Comparison of ENCODE assay signal across 8 cellular contexts in genomic region chr1:89632213-89633102, GRCh38. TPM values are rescaled to one million over a fixed set of nuclear protein-coding genes. Genes with fewer than 3 reads are reported as not detected.
A peak's percentile ranks its signal among the peaks of the same experiment; 100 is the strongest.
DNase-seq lines count a peak whose midpoint lies in the region; ATAC-seq, FAIRE-seq and TF ChIP-seq lines count a peak whose summit lies in the region.

No MANE protein-coding gene starts in this region.

- peaks cover 13 to 14% of the 10 kb centered on the region in 2 donors for H3K36me3 Mint-ChIP-seq in CD14-positive monocyte
- peaks cover 42% of the 10 kb centered on the region for H3K36me3 Mint-ChIP-seq in activated CD8-positive, alpha-beta T cell treated with anti-CD3 and anti-CD28 coated beads, Interleukin-2, amount 10 ng/mL, durations not matched to agents 7 days and 5 days (ENCODE audit: low read depth)
- peaks cover 2% of the 10 kb centered on the region for H3K36me3 Mint-ChIP-seq in memory B cell

- TF ChIP-seq CTCF in CD14-positive monocyte (IDR thresholded peaks at IDR 0.05): peak; percentile 74

- H3K4me3 Mint-ChIP-seq in CD14-positive monocyte (peak overlapping the region; percentile 91 to 95), memory B cell (peak overlapping the region; percentile 96)
- peak overlapping the region; percentile 89 for H3K4me3 Mint-ChIP-seq in activated CD8-positive, alpha-beta T cell treated with anti-CD3 and anti-CD28 coated beads, Interleukin-2, amount 10 ng/mL, durations not matched to agents 7 days and 5 days

- H3K9me3 Mint-ChIP-seq in CD14-positive monocyte (no peaks in the 10 kb centered on the region), memory B cell (no peaks in the 10 kb centered on the region)
- H3K9me3 Mint-ChIP-seq in activated CD8-positive, alpha-beta T cell treated with anti-CD3 and anti-CD28 coated beads, Interleukin-2, amount 10 ng/mL, durations not matched to agents 7 days and 5 days (ENCODE audit: insufficient read depth): no peaks in the 10 kb centered on the region

- intact Hi-C loops in CD14-positive monocyte (cut with micrococcal nuclease): loop anchor here (1.0 to 10.0 kb wide), 5 partner anchors 35 to 362 kb away; partner anchors contain the start of gene ZNF326 (in 2 of the 2)

- peak; percentile 76 for FAIRE-seq in GM19239 (lab: Jason Lieb, UNC)

- CTCF ChIA-PET in activated CD8-positive, alpha-beta T cell treated with anti-CD3 and anti-CD28 coated beads, Interleukin-2, amount 10 ng/mL, durations not matched to agents 7 days and 5 days (lab: Charles Lee): interaction anchor here (0.7 to 14.2 kb wide), 28 partner anchors 8 to 185 kb away, joined by 3 to 220 read pairs (median 4); no protein-coding TSS in a partner anchor

- ATAC-seq in HG03432 (IDR thresholded peaks at IDR 0.05; ENCODE audit: unreplicated experiment): peak; percentile 93
- ATAC-seq in activated CD8-positive, alpha-beta T cell treated with anti-CD3 and anti-CD28 coated beads, Interleukin-2, amount 10 ng/mL, durations not matched to agents 7 days and 5 days: peak; percentile 81
- peak; percentile 85 for ATAC-seq in memory B cell (ENCODE audit: low read depth)

- H3K27ac Mint-ChIP-seq in CD14-positive monocyte (peak overlapping the region; percentile 88 to 96 (median 93)), memory B cell (peak overlapping the region; percentile 99)
- H3K27ac Mint-ChIP-seq in activated CD8-positive, alpha-beta T cell treated with anti-CD3 and anti-CD28 coated beads, Interleukin-2, amount 10 ng/mL, durations not matched to agents 7 days and 5 days: peak overlapping the region; percentile 95

- POLR2A ChIA-PET in activated CD8-positive, alpha-beta T cell treated with anti-CD3 and anti-CD28 coated beads, Interleukin-2, amount 10 ng/mL, durations not matched to agents 7 days and 5 days (lab: Charles Lee): interaction anchor here (0.6 to 11.0 kb wide), 14 partner anchors 12 to 754 kb away, joined by 3 to 201 read pairs (median 6); partner anchors contain the start of gene LRRC8B

- DNase-seq in CD14-positive monocyte (ENCODE audit: low spot score): peak; percentile 83
- DNase-seq in GM19239 (ENCODE audit: insufficient read length, low spot score): peak; percentile 68
- peak; percentile 87 for DNase-seq in NCI-H526 treated with DMSO at 0.1 percent for 48 hours (lab: John Stamatoyannopoulos, UW)
- DNase-seq in activated CD8-positive, alpha-beta T cell treated with anti-CD3 and anti-CD28 coated beads, Interleukin-2, amount 10 ng/mL, durations not matched to agents 7 days and 5 days: peak; percentile 89
- peak; percentile 82 for DNase-seq in effector CD4-positive, alpha-beta T cell
- peak; percentile 91 to 96 for DNase-seq in memory B cell (ENCODE audit: low spot score in 2 of 2)
- peak; percentile 69 for DNase-seq in stimulated activated CD8-positive, alpha-beta memory T cell treated with anti-CD3 and anti-CD28 coated beads, Interleukin-12 subunit alpha, Interleukin-12 subunit beta, amount 100 ng/mL, for 24 hours (ENCODE audit: extremely low read depth)

- H3K4me1 Mint-ChIP-seq in CD14-positive monocyte (peaks cover 59% of the 10 kb centered on the region), memory B cell (peaks cover 27% of the 10 kb centered on the region)
- H3K4me1 Mint-ChIP-seq in activated CD8-positive, alpha-beta T cell treated with anti-CD3 and anti-CD28 coated beads, Interleukin-2, amount 10 ng/mL, durations not matched to agents 7 days and 5 days (ENCODE audit: low read depth): peaks cover 71% of the 10 kb centered on the region

- H3K27me3 Mint-ChIP-seq in CD14-positive monocyte (ENCODE audit: low read depth in 3 of 3) (no peaks in the 10 kb centered on the region), memory B cell (no peaks in the 10 kb centered on the region)
- no peaks in the 10 kb centered on the region for H3K27me3 Mint-ChIP-seq in activated CD8-positive, alpha-beta T cell treated with anti-CD3 and anti-CD28 coated beads, Interleukin-2, amount 10 ng/mL, durations not matched to agents 7 days and 5 days (ENCODE audit: low read depth)

RNA-seq across cellular contexts. Expression of gene LRRC8C, which starts 0.5 kb away (rescaled TPM):
- polyA plus RNA-seq in CD14-positive monocyte: 10 to 100 TPM; 13.0 to 18.6 TPM
- total RNA-seq in activated CD8-positive, alpha-beta T cell treated with anti-CD3 and anti-CD28 coated beads, Interleukin-2, amount 10 ng/mL, durations not matched to agents 7 days and 5 days: 10 to 100 TPM; 32.9 to 35.0 TPM

Comparison
In these comparisons a context has a peak if more than half of its experiments do, and no peak if none do; other contexts are left out.
1. Peak in every context shown above with its lines: DNase-seq and ATAC-seq.